Comparison of ENCODE assay signal across 1 cellular context in the genomic region with DNA sequence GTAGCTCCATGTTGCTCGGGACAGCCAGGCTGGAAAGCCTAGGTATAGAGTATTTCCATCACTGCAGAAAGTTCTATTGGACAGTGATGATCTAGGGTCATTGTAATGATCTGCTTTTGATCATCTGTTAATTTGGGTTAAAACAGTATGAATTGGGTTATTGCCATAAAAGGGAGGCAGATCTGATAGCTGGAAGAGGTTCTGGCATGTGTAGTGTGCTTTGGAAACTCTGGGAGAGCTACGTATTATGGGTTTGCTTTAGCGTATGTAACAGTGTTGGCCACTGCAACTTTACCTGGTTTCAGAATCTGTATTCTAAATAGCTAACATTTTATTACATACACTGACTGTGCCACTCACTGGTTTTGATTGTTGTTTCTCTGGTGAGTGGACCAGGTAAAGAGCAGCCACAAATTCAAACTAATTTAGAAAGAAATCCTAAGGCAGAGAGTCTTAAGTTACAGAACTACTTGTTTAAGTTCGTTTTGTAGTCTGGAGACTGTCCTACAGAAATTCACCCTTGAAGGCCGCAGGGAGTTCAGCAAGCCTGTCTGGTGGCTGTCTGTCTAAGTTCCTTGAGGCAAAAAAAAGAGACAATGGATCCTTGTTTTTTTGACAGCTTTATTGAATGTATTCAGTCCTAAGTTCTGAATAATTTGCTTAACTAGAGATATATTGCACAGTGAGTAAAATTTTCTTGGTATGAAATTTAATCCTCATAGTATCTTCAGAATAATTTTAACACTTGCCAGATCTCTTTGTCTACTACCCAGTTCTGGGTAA.
TF ChIP-seq lines count a peak whose summit lies in the region.

No MANE protein-coding gene starts in this region.

TF ChIP-seq in IMR-90, 13 proteins besides CTCF, POLR2A, EP300 and RAD21:
- TF ChIP-seq FOS (IDR thresholded peaks at IDR 0.05; ENCODE audit: low read depth, low read length): no peak
- TF ChIP-seq, protein P1, sequence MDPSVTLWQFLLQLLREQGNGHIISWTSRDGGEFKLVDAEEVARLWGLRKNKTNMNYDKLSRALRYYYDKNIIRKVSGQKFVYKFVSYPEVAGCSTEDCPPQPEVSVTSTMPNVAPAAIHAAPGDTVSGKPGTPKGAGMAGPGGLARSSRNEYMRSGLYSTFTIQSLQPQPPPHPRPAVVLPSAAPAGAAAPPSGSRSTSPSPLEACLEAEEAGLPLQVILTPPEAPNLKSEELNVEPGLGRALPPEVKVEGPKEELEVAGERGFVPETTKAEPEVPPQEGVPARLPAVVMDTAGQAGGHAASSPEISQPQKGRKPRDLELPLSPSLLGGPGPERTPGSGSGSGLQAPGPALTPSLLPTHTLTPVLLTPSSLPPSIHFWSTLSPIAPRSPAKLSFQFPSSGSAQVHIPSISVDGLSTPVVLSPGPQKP (IDR thresholded peaks at IDR 0.05; ENCODE audit: borderline replicate concordance, low read depth, low read length): no peak
- TF ChIP-seq BHLHE40 (IDR thresholded peaks at IDR 0.05; ENCODE audit: low read depth, low read length): no peak
- TF ChIP-seq USF2 (IDR thresholded peaks at IDR 0.05; ENCODE audit: low read depth, low read length): no peak
- TF ChIP-seq NFE2L2 (IDR thresholded peaks at IDR 0.05; ENCODE audit: low read depth, low read length): no peak
- TF ChIP-seq RFX5 (IDR thresholded peaks at IDR 0.05; ENCODE audit: low read depth, low read length): no peak
- TF ChIP-seq CEBPB (IDR thresholded peaks at IDR 0.05; ENCODE audit: low read depth, low read length): no peak
- TF ChIP-seq MAZ (IDR thresholded peaks at IDR 0.05; ENCODE audit: borderline replicate concordance, low read depth, low read length): no peak
